18 cellular contexts compared by ENCODE assay signal in the genomic region with DNA sequence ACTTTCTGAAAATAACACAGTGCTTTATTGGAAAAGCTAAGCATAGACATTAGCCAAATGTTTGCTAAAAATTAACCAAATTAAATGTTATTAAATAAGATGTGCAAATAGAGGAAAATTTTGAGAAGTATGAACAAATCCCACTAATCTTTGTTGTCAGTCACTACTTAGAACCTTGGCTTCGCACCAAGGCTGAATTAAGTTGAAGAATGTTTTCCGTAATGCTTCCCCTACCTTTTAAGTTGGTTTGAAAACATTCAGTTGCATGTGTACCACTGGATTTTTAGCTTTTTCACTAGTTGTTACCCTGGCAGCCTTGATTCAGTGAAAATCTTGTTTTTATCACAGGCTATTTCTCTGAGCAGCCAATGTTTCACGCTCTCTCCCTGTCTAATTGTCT. TPM values are rescaled to one million over a fixed set of nuclear protein-coding genes. Genes with fewer than 3 reads are reported as not detected.
DNase-seq lines count a peak whose midpoint lies in the region; TF ChIP-seq lines count a peak whose summit lies in the region.
"Had no signal": no experiment of that assay in that cellular context is flagged by ENCODE, and none has a peak within 500 bp of the region (broad histone marks: within the 10 kb centered on the region; RNA-seq: fewer than 3 reads in every experiment).

No MANE protein-coding gene starts in this region.

- no TSS peak for BruUV-seq in Calu3 (replicated peaks; lab: Mats Ljungman, UMichigan)

- no peak for TF ChIP-seq CTCF in Calu3 (IDR thresholded peaks at IDR 0.05; ENCODE audit: unreplicated experiment)

- H3K9me3 Mint-ChIP-seq in Calu3 (ENCODE audit: low read depth, unreplicated experiment) = no peaks in the 10 kb centered on the region
- H3K9me3 Mint-ChIP-seq: central memory CD8-positive, alpha-beta T cell; effector memory CD8-positive, alpha-beta T cell had no signal

- peak overlapping the region; percentile 67 for H3K27ac Mint-ChIP-seq in Calu3 (ENCODE audit: unreplicated experiment)

- no peaks in the 10 kb centered on the region for H3K27me3 Mint-ChIP-seq in Calu3 (ENCODE audit: unreplicated experiment)
- H3K27me3 Mint-ChIP-seq: central memory CD8-positive, alpha-beta T cell; effector memory CD8-positive, alpha-beta T cell had no signal

- CTCF ChIA-PET in Calu3 (lab: Charles Lee) = no interaction called here

- peak overlapping the region; percentile 6 for H3K27ac ChIP-seq in layer of hippocampus (ENCODE audit: low read depth, low read length)
- H3K27ac ChIP-seq: HL-60 had no signal

- no peak overlapping the region for H3K4me3 Mint-ChIP-seq in Calu3 (ENCODE audit: low read depth, unreplicated experiment)
- H3K4me3 Mint-ChIP-seq: central memory CD8-positive, alpha-beta T cell; effector memory CD8-positive, alpha-beta T cell had no signal

- H3K4me1 Mint-ChIP-seq in Calu3 (ENCODE audit: low read depth, unreplicated experiment) = peaks cover 62% of the 10 kb centered on the region

- intact Hi-C loops in Calu3 (cut with micrococcal nuclease; ENCODE audit: unreplicated experiment) = loop anchor here (5.0 to 10.0 kb wide), 3 partner anchors 47 to 1205 kb away; partner anchors contain the start of gene DUSP16

- DNase-seq in Calu3 (no peak), amniotic epithelial cell (ENCODE audit: low read depth) (peak; percentile 43), superior temporal gyrus (ENCODE audit: extremely low spot score) (peak; percentile 57), NCI-H2107 treated with DMSO at 0.1 percent for 48 hours (lab: John Stamatoyannopoulos, UW; ENCODE audit: unreplicated experiment) (no peak), OCI-M2 (lab: John Stamatoyannopoulos, UW; ENCODE audit: unreplicated experiment) (no peak), SIG-M5 treated with dmso at 0.1 percent for 504 hours (lab: John Stamatoyannopoulos, UW; ENCODE audit: unreplicated experiment) (no peak), NCI-H2196 (lab: John Stamatoyannopoulos, UW; ENCODE audit: unreplicated experiment) (no peak)
- DNase-seq: activated CD4-positive, alpha-beta T cell treated with anti-CD3 and anti-CD28 coated beads, Interleukin-2, amount 50 U/mL, for 4 hours; activated T-cell treated with anti-CD3 and anti-CD28 coated beads, Interleukin-2, amount 50 U/mL, for 48 hours; effector memory CD8-positive, alpha-beta T cell; heart right ventricle; KBM-7; midbrain; MV-4-11; NCI-H187 had no signal

- peaks cover 10% of the 10 kb centered on the region for H3K36me3 Mint-ChIP-seq in Calu3 (ENCODE audit: insufficient read depth, unreplicated experiment)

- H3K27me3 ChIP-seq in layer of hippocampus (ENCODE audit: control insufficient read depth, insufficient read depth, low read length) = no peaks in the 10 kb centered on the region
- H3K27me3 ChIP-seq: heart right ventricle had no signal

RNA-seq across cellular contexts. Expression of gene BORCS5, which starts 43.0 kb away (rescaled TPM):
- 9.3 and 11.5 TPM in 2 replicates for total RNA-seq in Calu3 (2022)

RNA-seq across cellular contexts. Expression of gene MANSC1, which starts 49.9 kb away (rescaled TPM):
- 71.8 and 74.5 TPM in 2 replicates for total RNA-seq in Calu3 (2022)

Comparison
In these comparisons a context has a peak if more than half of its experiments do, and no peak if none do; other contexts are left out.
1. DNase-seq: peak in amniotic epithelial cell (single experiment) and superior temporal gyrus (single experiment); none in Calu3 (single experiment), NCI-H2107 treated with DMSO at 0.1 percent for 48 hours (single experiment), OCI-M2 (single experiment), SIG-M5 treated with dmso at 0.1 percent for 504 hours (single experiment) and NCI-H2196 (single experiment).